Comparison of ENCODE assay signal across 14 cellular contexts in genomic region chr3:100913870-100914654, GRCh38.
DNase-seq lines count a peak whose midpoint lies in the region; ATAC-seq and TF ChIP-seq lines count a peak whose summit lies in the region.
"Had no signal": no experiment of that assay in that cellular context is flagged by ENCODE, and none has a peak within 500 bp of the region (broad histone marks: within the 10 kb centered on the region; RNA-seq: fewer than 3 reads in every experiment).

No MANE protein-coding gene starts in this region.

- no peak for ATAC-seq in GM18520 (IDR thresholded peaks at IDR 0.05; ENCODE audit: unreplicated experiment)
- ATAC-seq: HCT116, lower lobe of right lung had no signal

- H3K9me3 ChIP-seq in adipocyte (ENCODE audit: control insufficient read depth, low read length) (no peaks in the 10 kb centered on the region), muscle layer of colon (ENCODE audit: low read length) (no peaks in the 10 kb centered on the region), tibial artery (no peaks in the 10 kb centered on the region)
- H3K9me3 ChIP-seq: lower lobe of right lung had no signal

- H3K27me3 ChIP-seq in adipocyte (replicated peaks; ENCODE audit: control insufficient read depth, insufficient read depth, low read length) (no peaks in the 10 kb centered on the region), muscle layer of colon (ENCODE audit: control insufficient read depth in 1 of 2, insufficient read depth in 2 of 2, low read length in 2 of 2) (no peaks in the 10 kb centered on the region), tibial artery (no peaks in the 10 kb centered on the region)

- H3K9ac ChIP-seq in adipocyte (ENCODE audit: low read length) (peak overlapping the region; percentile 66), muscle layer of colon (ENCODE audit: low read length) (no peak overlapping the region)

- H3K4me3 ChIP-seq in adipocyte (ENCODE audit: low read length) (peak overlapping the region; percentile 22), foreskin fibroblast (ENCODE audit: low read depth in 1 of 2, low read length in 2 of 2) (no peak overlapping the region), muscle layer of colon (ENCODE audit: low read depth in 1 of 2, low read length in 2 of 2) (no peak overlapping the region), tibial artery (no peak overlapping the region)
- H3K4me3 ChIP-seq: lower lobe of right lung had no signal

- H3K27ac ChIP-seq in muscle layer of colon (ENCODE audit: low read depth, low read length) (peak overlapping the region; percentile 12), tibial artery (peak overlapping the region; percentile 16 to 44)
- H3K27ac ChIP-seq: lower lobe of right lung had no signal

- H3K36me3 ChIP-seq in adipocyte (ENCODE audit: control insufficient read depth, insufficient read depth, low read length, severe bottlenecking) (no peaks in the 10 kb centered on the region), muscle layer of colon (ENCODE audit: insufficient read depth, low read length) (no peaks in the 10 kb centered on the region), tibial artery (no peaks in the 10 kb centered on the region)
- H3K36me3 ChIP-seq: lower lobe of right lung had no signal

- H3K4me1 ChIP-seq in adipocyte (ENCODE audit: control insufficient read depth, insufficient read depth, low read length) (peaks cover 32% of the 10 kb centered on the region), muscle layer of colon (ENCODE audit: insufficient read depth, low read length) (peaks cover 18% of the 10 kb centered on the region), tibial artery (peaks cover 0 to 14% (median 0%) of the 10 kb centered on the region in 4 donors)
- H3K4me1 ChIP-seq: lower lobe of right lung had no signal

- intact Hi-C loops in tibial artery (cut with DNase I; ENCODE audit: low total_unique reads) = no loop called here

- TF ChIP-seq CTCF in foreskin fibroblast (IDR thresholded peaks at IDR 0.05; ENCODE audit: low read depth, low read length) (no peak), tibial artery (IDR thresholded peaks at IDR 0.05) (no peak)

- peak; percentile 22 for DNase-seq in adipocyte (ENCODE audit: low read depth)
- peak; percentile 38 to 59 for DNase-seq in foreskin fibroblast
- DNase-seq in tibial artery = peak; percentile 83 to 87
- no peak for DNase-seq in NCI-H2196 treated with DMSO at 0.1 percent for 48 hours (lab: John Stamatoyannopoulos, UW; ENCODE audit: unreplicated experiment)
- no peak for DNase-seq in amygdala (lab: John Stamatoyannopoulos, UW)
- no peak for DNase-seq in DMS79 (lab: John Stamatoyannopoulos, UW)
- DNase-seq: activated CD8-positive, alpha-beta memory T cell treated with anti-CD3 and anti-CD28 coated beads, Interleukin-2, amount 50 U/mL, for 48 hours; GF-D8; lower lobe of right lung; NCI-H446; OCI-M1 had no signal

Comparison
In these comparisons a context has a peak if more than half of its experiments do, and no peak if none do; other contexts are left out.
1. DNase-seq: peak in adipocyte (single experiment), foreskin fibroblast (2 of 2) and tibial artery (2 of 2); none in NCI-H2196 treated with DMSO at 0.1 percent for 48 hours (single experiment), amygdala (0 of 56) and DMS79 (single experiment).